In the genomic region with DNA sequence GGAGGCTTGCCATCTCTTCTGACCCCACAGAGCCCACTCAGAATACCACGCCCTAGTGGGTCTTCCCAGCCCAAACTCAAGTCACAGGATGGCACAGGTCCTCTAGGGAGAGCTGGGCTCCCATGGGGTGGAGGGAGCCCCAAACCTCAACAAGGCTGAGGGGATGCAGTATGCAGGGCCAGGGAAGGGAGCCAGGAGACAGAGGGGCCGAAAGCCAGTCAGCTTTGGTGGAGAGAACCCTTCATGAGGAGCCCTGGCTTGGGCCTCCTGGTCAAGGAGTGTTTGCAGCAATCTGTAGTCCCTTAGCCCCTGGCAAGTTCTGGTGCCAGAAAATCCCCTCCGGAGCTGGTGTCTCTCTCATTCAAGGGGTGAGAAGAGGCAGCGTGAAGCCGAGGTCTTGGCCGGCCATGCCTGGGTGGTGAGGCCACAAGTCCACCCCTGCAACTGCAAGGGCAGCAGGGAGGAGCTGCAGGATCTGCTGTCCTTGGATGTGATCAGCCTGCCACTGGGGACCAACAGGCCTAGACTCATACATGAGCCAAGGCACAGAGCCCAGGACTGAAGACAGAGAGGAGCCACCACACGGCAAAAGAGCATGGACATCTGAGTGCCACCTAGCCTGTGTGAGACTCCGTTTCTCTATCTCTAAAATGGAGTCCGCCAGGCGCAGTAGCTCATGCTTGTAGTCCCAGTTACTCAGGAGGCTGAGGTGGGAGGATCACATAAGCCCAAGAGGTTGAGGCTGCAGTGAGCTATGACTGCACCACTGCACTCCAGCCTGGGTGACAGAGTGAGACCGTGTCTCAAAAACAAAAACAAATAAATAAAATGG, we compare ENCODE assay signal across 8 cellular contexts. TPM values are rescaled to one million over a fixed set of nuclear protein-coding genes. Genes with fewer than 3 reads are reported as not detected.
A peak's percentile ranks its signal among the peaks of the same experiment; 100 is the strongest.
DNase-seq lines count a peak whose midpoint lies in the region; ATAC-seq lines count a peak whose summit lies in the region.
"Had no signal": no experiment of that assay in that cellular context is flagged by ENCODE, and none has a peak within 500 bp of the region (broad histone marks: within the 10 kb centered on the region; RNA-seq: fewer than 3 reads in every experiment).

No MANE protein-coding gene starts in this region.

- peak overlapping the region; percentile 28 for H3K9ac ChIP-seq in Karpas-422 (ENCODE audit: low read length)

- H3K27ac ChIP-seq in Karpas-422 (ENCODE audit: low read length), result peak overlapping the region; percentile 83
- peak overlapping the region; percentile 59 for H3K27ac ChIP-seq in substantia nigra (ENCODE audit: low read depth, low read length, poor library complexity, severe bottlenecking)
- no peak overlapping the region for H3K27ac ChIP-seq in effector memory CD4-positive, alpha-beta T cell (ENCODE audit: insufficient read depth, low read length, poor library complexity, severe bottlenecking)
- H3K27ac ChIP-seq: SJSA1 had no signal

- peak; percentile 15 for ATAC-seq in left colon

- intact Hi-C loops in left colon (cut with DNase I, micrococcal nuclease), result no loop called here

- H3K9me2 ChIP-seq in Karpas-422 (replicated peaks; ENCODE audit: insufficient read depth, low read length), result no peaks in the 10 kb centered on the region

- no peaks in the 10 kb centered on the region for H3K27me3 ChIP-seq in Karpas-422 (ENCODE audit: low read length)
- no peaks in the 10 kb centered on the region for H3K27me3 ChIP-seq in effector memory CD4-positive, alpha-beta T cell (replicated peaks; ENCODE audit: control insufficient read depth, insufficient read depth, low read length, poor library complexity, severe bottlenecking)
- H3K27me3 ChIP-seq: SJSA1 had no signal

- no peak overlapping the region for H3K4me3 ChIP-seq in Karpas-422 (ENCODE audit: low read length)
- H3K4me3 ChIP-seq in effector memory CD4-positive, alpha-beta T cell (ENCODE audit: insufficient read depth, low read depth, low read length, poor library complexity, severe bottlenecking), result no peak overlapping the region
- H3K4me3 ChIP-seq: SJSA1 had no signal

- no peaks in the 10 kb centered on the region for H4K20me1 ChIP-seq in Karpas-422 (ENCODE audit: insufficient read depth, low read depth, low read length)

- H3K4me1 ChIP-seq in Karpas-422 (ENCODE audit: low read length), result peaks cover 67% of the 10 kb centered on the region
- H3K4me1 ChIP-seq in effector memory CD4-positive, alpha-beta T cell (ENCODE audit: control insufficient read depth, insufficient read depth, low read length, poor library complexity, severe bottlenecking), result peaks cover 5% of the 10 kb centered on the region

- DNase-seq in Karpas-422, result peak; percentile 46
- peak; percentile 63 for DNase-seq in astrocyte of the hippocampus (ENCODE audit: low read depth, low spot score)
- DNase-seq in left colon, result peak in 1 of 2 donors; percentile 42
- peak in 2 of 49 donors; percentile 59 to 61 for DNase-seq in substantia nigra (lab: John Stamatoyannopoulos, UW)
- no peak for DNase-seq in midbrain (lab: John Stamatoyannopoulos, UW)
- DNase-seq in effector memory CD4-positive, alpha-beta T cell, result no peak
- no peak for DNase-seq in anterior cingulate cortex (lab: John Stamatoyannopoulos, UW)

- no peaks in the 10 kb centered on the region for H3K79me2 ChIP-seq in Karpas-422 (ENCODE audit: low read length)

- H2AFZ ChIP-seq in Karpas-422 (ENCODE audit: low read length), result no peak overlapping the region

- H3K4me2 ChIP-seq in Karpas-422 (ENCODE audit: low read depth, low read length, poor library complexity, severe bottlenecking), result peak overlapping the region; percentile 5

- H3K36me3 ChIP-seq in Karpas-422 (ENCODE audit: insufficient read depth, low read length), result no peaks in the 10 kb centered on the region
- H3K36me3 ChIP-seq in effector memory CD4-positive, alpha-beta T cell (ENCODE audit: control insufficient read depth, insufficient read depth, low read length), result peaks cover 12% of the 10 kb centered on the region

- H3K9me3 ChIP-seq in Karpas-422 (ENCODE audit: low read length), result no peaks in the 10 kb centered on the region
- no peaks in the 10 kb centered on the region for H3K9me3 ChIP-seq in effector memory CD4-positive, alpha-beta T cell (ENCODE audit: control insufficient read depth, low read length)
- H3K9me3 ChIP-seq: SJSA1 had no signal

RNA-seq across cellular contexts. Expression of a gene that starts 24.1 kb away (rescaled TPM):
- total RNA-seq in Karpas-422 (2014; rRNA removed; shearing (Covaris generic); ENCODE audit: low replicate concordance), result 36.5 and 74.7 TPM in 2 replicates
- total RNA-seq in left colon, result 1,000 to 10,000 TPM in 1 of 2 donors, 100 to 1,000 TPM in 1; 818 to 1,135 TPM

RNA-seq across cellular contexts. Expression of a gene that starts 52.2 kb away (rescaled TPM):
- 3,783 and 4,167 TPM in 2 replicates for total RNA-seq in Karpas-422 (2014; rRNA removed; shearing (Covaris generic); ENCODE audit: low replicate concordance)
- total RNA-seq in left colon, result 1,000 to 10,000 TPM; 7,483 to 9,013 TPM

Comparison
In these comparisons a context has a peak if more than half of its experiments do, and no peak if none do; other contexts are left out.
1. DNase-seq: peak in Karpas-422 (single experiment) and astrocyte of the hippocampus (single experiment); none in midbrain (single experiment), effector memory CD4-positive, alpha-beta T cell (0 of 3) and anterior cingulate cortex (0 of 58).
2. RNA of a gene that starts 24.1 kb away (total RNA-seq): 818 to 1,135 TPM in left colon; 36.5 to 74.7 TPM in Karpas-422; every median in the first group is over 10 times any median in the second.